8 cellular contexts compared by ENCODE assay signal in the genomic region with DNA sequence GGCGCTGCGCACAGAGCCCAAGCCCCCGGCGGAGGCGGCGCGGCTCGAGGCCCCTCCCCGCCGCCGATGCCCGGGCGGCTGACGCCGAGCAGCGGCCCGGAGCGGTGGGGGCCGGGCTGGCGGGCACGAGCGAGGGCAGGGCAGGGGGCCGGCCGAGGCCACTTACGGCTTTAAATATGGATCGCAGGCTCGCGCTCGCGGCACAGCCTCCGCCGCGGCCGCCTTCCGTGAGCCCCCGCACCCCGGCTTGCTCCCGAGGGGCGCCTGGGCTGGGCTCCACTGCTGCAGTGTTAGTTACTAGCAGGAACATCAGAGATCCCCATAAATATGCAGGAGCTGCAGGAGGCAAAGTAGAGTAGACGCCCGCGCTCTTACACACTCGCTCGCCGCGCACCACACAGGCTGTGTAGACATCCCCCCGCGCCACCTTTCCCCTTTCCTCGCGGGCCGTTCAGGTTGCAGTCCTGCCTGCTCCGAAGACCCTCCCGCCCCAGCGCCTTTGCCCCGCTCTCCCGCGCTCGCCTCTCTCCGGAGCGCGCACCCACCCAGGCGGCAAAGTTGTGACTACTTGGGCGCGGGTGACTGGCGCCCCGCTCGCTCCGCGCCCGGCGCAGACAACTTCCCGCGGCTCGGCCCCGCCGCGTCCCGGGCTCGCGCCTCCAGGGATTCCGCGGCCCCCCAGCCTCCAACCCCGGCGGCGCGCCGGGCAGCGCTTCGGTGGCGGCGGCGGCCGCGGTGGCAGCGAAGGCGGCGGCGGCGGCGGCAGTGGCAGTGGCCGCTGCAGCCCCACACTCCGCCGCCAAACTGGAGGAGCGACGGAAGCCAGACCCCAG.
DNase-seq lines count a peak whose midpoint lies in the region; ATAC-seq and TF ChIP-seq lines count a peak whose summit lies in the region.

No MANE protein-coding gene starts in this region.

- H3K9me3 Mint-ChIP-seq in IgD-negative memory B cell = no peaks in the 10 kb centered on the region

- in situ Hi-C loops in ACHN (cut with HindIII; ENCODE audit: low pct_ligation_motif_present, low pct_unique_long_range_greater_than_20kb, low sequenced_read_pairs) = no loop called here

- ATAC-seq in GM18517 (IDR thresholded peaks at IDR 0.05; ENCODE audit: unreplicated experiment) = peak; percentile 31
- ATAC-seq in lower lobe of right lung = peak; percentile 92 to 94

- TF ChIP-seq CTCF in lower lobe of right lung (IDR thresholded peaks at IDR 0.05) = no peak

- H3K27ac Mint-ChIP-seq in IgD-negative memory B cell = no peak overlapping the region

- H3K27ac ChIP-seq in ectodermal cell (ENCODE audit: insufficient read depth, low read depth, low read length, poor library complexity, severe bottlenecking) (no peak overlapping the region), lower lobe of right lung (peak overlapping the region; percentile 72)

- peak overlapping the region; percentile 80 to 94 (median 88) for H3K4me3 Mint-ChIP-seq in IgD-negative memory B cell

- H3K4me1 ChIP-seq in ectodermal cell (ENCODE audit: control insufficient read depth, insufficient read depth, low read length) = peaks cover 8% of the 10 kb centered on the region
- H3K4me1 ChIP-seq in lower lobe of right lung = peaks cover 5% of the 10 kb centered on the region

- 0% methylated on average over 105 of the region's 105 CpGs for WGBS in ectodermal cell, 2 experiments

- H3K27me3 ChIP-seq in ectodermal cell (ENCODE audit: control insufficient read depth, insufficient read depth, low read length, poor library complexity, severe bottlenecking) (peaks cover 61% of the 10 kb centered on the region), lower lobe of right lung (ENCODE audit: low read depth) (peaks cover 10% of the 10 kb centered on the region)

- peaks cover 15 to 19% (median 17%) of the 10 kb centered on the region in 3 donors for H3K4me1 Mint-ChIP-seq in IgD-negative memory B cell

- H3K9me3 ChIP-seq in ectodermal cell (ENCODE audit: control insufficient read depth, low read length) (no peaks in the 10 kb centered on the region), lower lobe of right lung (no peaks in the 10 kb centered on the region)

- peak; percentile 80 for DNase-seq in ACHN
- DNase-seq in activated CD4-positive, alpha-beta T cell treated with anti-CD3 and anti-CD28 coated beads, Interleukin-2, amount 50 U/mL, for 1 hour = peak; percentile 4
- peak; percentile 72 for DNase-seq in lower lobe of right lung
- peak; percentile 47 for DNase-seq in stimulated activated CD8-positive, alpha-beta memory T cell treated with anti-CD3 and anti-CD28 coated beads, Interleukin-4, amount 100 ng/mL, for 48 hours
- no peak for DNase-seq in NCI-H526 treated with DMSO at 0.1 percent for 48 hours (lab: John Stamatoyannopoulos, UW)

- no peaks in the 10 kb centered on the region for H3K36me3 ChIP-seq in ectodermal cell (ENCODE audit: control insufficient read depth, insufficient read depth, low read length)
- no peaks in the 10 kb centered on the region for H3K36me3 ChIP-seq in lower lobe of right lung

- no peaks in the 10 kb centered on the region for H3K36me3 Mint-ChIP-seq in IgD-negative memory B cell

- intact Hi-C loops in lower lobe of right lung (cut with DNase I) = loop anchor here (10.0 kb wide), 1 partner anchor 528 kb away; no protein-coding TSS in a partner anchor

- H3K4me3 ChIP-seq in ectodermal cell (ENCODE audit: insufficient read depth, low read depth, low read length) (peak overlapping the region; percentile 71), lower lobe of right lung (peak overlapping the region; percentile 66)

- peaks cover 50% of the 10 kb centered on the region for H3K27me3 Mint-ChIP-seq in IgD-negative memory B cell
